31 cellular contexts compared by ENCODE assay signal in the genomic region with DNA sequence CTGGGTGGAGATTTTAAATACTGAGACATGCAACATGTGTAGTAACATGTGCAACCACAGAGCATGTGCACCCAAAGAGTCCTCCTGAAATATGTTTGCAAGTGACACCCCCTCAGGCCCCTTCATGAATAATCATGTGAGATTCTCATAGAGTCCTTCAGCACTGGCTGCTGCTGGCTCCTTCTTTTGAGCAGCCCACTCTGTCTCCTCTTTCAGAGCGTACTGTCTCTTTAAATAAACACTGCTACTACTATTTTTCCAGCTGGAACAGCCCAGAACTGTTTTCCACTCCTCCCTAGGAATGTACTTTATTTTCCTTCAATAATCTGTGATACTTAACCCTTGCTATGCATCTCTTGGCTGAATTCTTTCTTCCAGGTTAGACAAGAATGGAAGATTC. TPM values are rescaled to one million over a fixed set of nuclear protein-coding genes. Genes with fewer than 3 reads are reported as not detected.
"Had no signal": no experiment of that assay in that cellular context is flagged by ENCODE, and none has a peak within 500 bp of the region (broad histone marks: within the 10 kb centered on the region; RNA-seq: fewer than 3 reads in every experiment).

No MANE protein-coding gene starts in this region.

- ATAC-seq: effector memory CD8-positive, alpha-beta T cell; mucosa of descending colon; natural killer cell treated with Interleukin-12 subunit alpha and Interleukin-12 subunit beta and Interleukin-15 and Interleukin-18, amount 100 ng/mL, for 72 hours; psoas muscle; right lobe of liver; stimulated activated effector memory CD8-positive, alpha-beta T cell treated with anti-CD3 and anti-CD28 coated beads, Interleukin-12 subunit alpha, Interleukin-12 subunit beta, amount 100 ng/mL, for 72 hours had no signal

- H3K9me3 ChIP-seq: esophagus squamous epithelium, lower lobe of right lung, mucosa of descending colon, ovary, psoas muscle, right lobe of liver, stomach, thyroid gland had no signal

- DNase-seq: dermis blood vessel endothelial cell; effector memory CD8-positive, alpha-beta T cell; erythroblast; esophagus squamous epithelium; foreskin melanocyte; hypothalamus; immature natural killer cell; islet precursor cell; kidney glomerular epithelial cell; lower lobe of right lung; mucosa of descending colon; naive B cell; nucleus accumbens; ovary; posterior cingulate gyrus; psoas muscle; right lobe of liver; stimulated activated CD4-positive, alpha-beta T cell treated with anti-CD3 and anti-CD28 coated beads, Interleukin-2, amount 100 ng/mL, for 24 hours; stimulated activated CD4-positive, alpha-beta T cell treated with anti-CD3 and anti-CD28 coated beads, Interleukin-4, amount 100 ng/mL, for 24 hours; stimulated activated naive CD4-positive, alpha-beta T cell treated with Interleukin-2 at 50 U/mL for 16 hours; stomach; thyroid gland had no signal

- H3K27me3 ChIP-seq: ovary, right lobe of liver, thyroid gland had no signal

- H3K4me1 ChIP-seq: esophagus squamous epithelium, lower lobe of right lung, psoas muscle, right lobe of liver, stomach, thyroid gland had no signal

- H3K36me3 ChIP-seq: esophagus squamous epithelium, lower lobe of right lung, ovary, right lobe of liver, stomach, thyroid gland had no signal

- H3K27me3 Mint-ChIP-seq: memory B cell, naive B cell had no signal

- H3K27ac ChIP-seq: coronary artery, esophagus squamous epithelium, lower lobe of right lung, ovary, psoas muscle, right lobe of liver, stomach, thyroid gland had no signal

- H3K27ac Mint-ChIP-seq: effector memory CD8-positive, alpha-beta T cell; immature natural killer cell; memory B cell; mesothelial cell of epicardium; natural killer cell treated with Interleukin-12 subunit alpha and Interleukin-12 subunit beta and Interleukin-15 and Interleukin-18, amount 100 ng/mL, for 72 hours; stimulated activated effector memory CD8-positive, alpha-beta T cell treated with anti-CD3 and anti-CD28 coated beads, Interleukin-12 subunit alpha, Interleukin-12 subunit beta, amount 100 ng/mL, for 72 hours; type B pancreatic cell had no signal

- H3K9me3 Mint-ChIP-seq: central memory CD8-positive, alpha-beta T cell; effector memory CD8-positive, alpha-beta T cell; immature natural killer cell; mesothelial cell of epicardium; natural killer cell treated with Interleukin-12 subunit alpha and Interleukin-12 subunit beta and Interleukin-15 and Interleukin-18, amount 100 ng/mL, for 72 hours; stimulated activated effector memory CD8-positive, alpha-beta T cell treated with anti-CD3 and anti-CD28 coated beads, Interleukin-12 subunit alpha, Interleukin-12 subunit beta, amount 100 ng/mL, for 72 hours; type B pancreatic cell had no signal

- H3K36me3 Mint-ChIP-seq: immature natural killer cell; mesothelial cell of epicardium; natural killer cell treated with Interleukin-12 subunit alpha and Interleukin-12 subunit beta and Interleukin-15 and Interleukin-18, amount 100 ng/mL, for 72 hours; stimulated activated effector memory CD8-positive, alpha-beta T cell treated with anti-CD3 and anti-CD28 coated beads, Interleukin-12 subunit alpha, Interleukin-12 subunit beta, amount 100 ng/mL, for 72 hours; type B pancreatic cell had no signal

- H3K4me1 Mint-ChIP-seq: central memory CD8-positive, alpha-beta T cell; immature natural killer cell; mesothelial cell of epicardium; stimulated activated effector memory CD8-positive, alpha-beta T cell treated with anti-CD3 and anti-CD28 coated beads, Interleukin-12 subunit alpha, Interleukin-12 subunit beta, amount 100 ng/mL, for 72 hours had no signal

- H3K4me3 ChIP-seq: coronary artery, esophagus squamous epithelium, lower lobe of right lung, mucosa of descending colon, ovary, psoas muscle, right lobe of liver, stomach, thyroid gland had no signal

- H3K4me3 Mint-ChIP-seq: central memory CD8-positive, alpha-beta T cell; effector memory CD8-positive, alpha-beta T cell; immature natural killer cell; memory B cell; mesothelial cell of epicardium; naive B cell; natural killer cell treated with Interleukin-12 subunit alpha and Interleukin-12 subunit beta and Interleukin-15 and Interleukin-18, amount 100 ng/mL, for 72 hours; stimulated activated effector memory CD8-positive, alpha-beta T cell treated with anti-CD3 and anti-CD28 coated beads, Interleukin-12 subunit alpha, Interleukin-12 subunit beta, amount 100 ng/mL, for 72 hours; type B pancreatic cell had no signal

RNA-seq across cellular contexts. Expression of a gene that starts 42.0 kb away (rescaled TPM):
- total RNA-seq: chondrocyte, dermis blood vessel endothelial cell, temporal lobe had no signal

RNA-seq across cellular contexts. Expression of a gene that starts 48.4 kb away (rescaled TPM):
- total RNA-seq: chondrocyte, dermis blood vessel endothelial cell, mesothelial cell of epicardium had no signal
